8 cellular contexts compared by ENCODE assay signal in genomic region chr6:145814035-145814500, GRCh38. TPM values are rescaled to one million over a fixed set of nuclear protein-coding genes. Genes with fewer than 3 reads are reported as not detected.
DNase-seq lines count a peak whose midpoint lies in the region; ATAC-seq and TF ChIP-seq lines count a peak whose summit lies in the region.

No MANE protein-coding gene starts in this region.

- peaks cover 7% of the 10 kb centered on the region for H3K36me3 ChIP-seq in MG63
- no peaks in the 10 kb centered on the region for H3K36me3 ChIP-seq in muscle layer of colon (ENCODE audit: insufficient read depth, low read length)
- no peaks in the 10 kb centered on the region for H3K36me3 ChIP-seq in uterus

- H3K27me3 ChIP-seq in MG63 (no peaks in the 10 kb centered on the region), muscle layer of colon (ENCODE audit: control insufficient read depth in 1 of 2, insufficient read depth in 2 of 2, low read length in 2 of 2) (no peaks in the 10 kb centered on the region), uterus (no peaks in the 10 kb centered on the region)

- H3K9ac ChIP-seq in muscle layer of colon (ENCODE audit: low read length), result peak overlapping the region; percentile 73

- H3K4me1 Mint-ChIP-seq in activated T-cell treated with anti-CD3 and anti-CD28 coated beads, Interleukin-2, amount 50 U/mL, for 24 hours (ENCODE audit: low read depth), result peaks cover 63% of the 10 kb centered on the region
- peaks cover 32% of the 10 kb centered on the region for H3K4me1 Mint-ChIP-seq in activated CD4-positive, alpha-beta T cell treated with anti-CD3 and anti-CD28 coated beads, Interleukin-2, amount 10 ng/mL, durations not matched to agents 24 days and 14 days

- H3K9me3 ChIP-seq in MG63 (no peaks in the 10 kb centered on the region), muscle layer of colon (ENCODE audit: low read length) (no peaks in the 10 kb centered on the region), uterus (no peaks in the 10 kb centered on the region)

- H3K9me3 Mint-ChIP-seq in activated T-cell treated with anti-CD3 and anti-CD28 coated beads, Interleukin-2, amount 50 U/mL, for 24 hours, result no peaks in the 10 kb centered on the region
- no peaks in the 10 kb centered on the region for H3K9me3 Mint-ChIP-seq in activated CD4-positive, alpha-beta T cell treated with anti-CD3 and anti-CD28 coated beads, Interleukin-2, amount 10 ng/mL, durations not matched to agents 24 days and 14 days

- H3K4me3 ChIP-seq in MG63 (peak overlapping the region; percentile 69), muscle layer of colon (ENCODE audit: low read depth in 1 of 2, low read length in 2 of 2) (peak overlapping the region; percentile 71 to 84), uterus (peak overlapping the region; percentile 51 to 82)

- peak overlapping the region; percentile 97 for H3K27ac ChIP-seq in muscle layer of colon (ENCODE audit: low read depth, low read length)
- peak overlapping the region; percentile 92 to 94 for H3K27ac ChIP-seq in uterus

- peak overlapping the region; percentile 82 for H3K4me3 Mint-ChIP-seq in activated T-cell treated with anti-CD3 and anti-CD28 coated beads, Interleukin-2, amount 50 U/mL, for 24 hours
- H3K4me3 Mint-ChIP-seq in activated CD4-positive, alpha-beta T cell treated with anti-CD3 and anti-CD28 coated beads, Interleukin-2, amount 10 ng/mL, durations not matched to agents 24 days and 14 days, result peak overlapping the region; percentile 87

- no peak for DNase-seq in activated T-cell treated with anti-CD3 and anti-CD28 coated beads, Interleukin-2, amount 50 U/mL, for 24 hours
- DNase-seq in activated T-cell treated with anti-CD3 and anti-CD28 coated beads, Interleukin-2, amount 50 U/mL, for 1 hour, result no peak
- DNase-seq in MG63, result peak; percentile 41
- DNase-seq in activated CD4-positive, alpha-beta T cell treated with anti-CD3 and anti-CD28 coated beads, Interleukin-2, amount 10 ng/mL, durations not matched to agents 24 days and 14 days, result no peak
- DNase-seq in uterus, result peak in 1 of 2 donors; percentile 28

- peaks cover 32% of the 10 kb centered on the region for H3K4me1 ChIP-seq in muscle layer of colon (ENCODE audit: insufficient read depth, low read length)
- H3K4me1 ChIP-seq in uterus, result no peaks in the 10 kb centered on the region

- ATAC-seq in HG02571 (IDR thresholded peaks at IDR 0.05; ENCODE audit: unreplicated experiment), result peak; percentile 20
- ATAC-seq in esophagus mucosa, result peak; percentile 33

- peaks cover 10% of the 10 kb centered on the region for H3K36me3 Mint-ChIP-seq in activated T-cell treated with anti-CD3 and anti-CD28 coated beads, Interleukin-2, amount 50 U/mL, for 24 hours (ENCODE audit: low read depth)
- H3K36me3 Mint-ChIP-seq in activated CD4-positive, alpha-beta T cell treated with anti-CD3 and anti-CD28 coated beads, Interleukin-2, amount 10 ng/mL, durations not matched to agents 24 days and 14 days (ENCODE audit: low read depth), result peaks cover 5% of the 10 kb centered on the region

- no peak for TF ChIP-seq CTCF in uterus (IDR thresholded peaks at IDR 0.05)

- H3K27me3 Mint-ChIP-seq in activated T-cell treated with anti-CD3 and anti-CD28 coated beads, Interleukin-2, amount 50 U/mL, for 24 hours, result no peaks in the 10 kb centered on the region
- no peaks in the 10 kb centered on the region for H3K27me3 Mint-ChIP-seq in activated CD4-positive, alpha-beta T cell treated with anti-CD3 and anti-CD28 coated beads, Interleukin-2, amount 10 ng/mL, durations not matched to agents 24 days and 14 days

- peak overlapping the region; percentile 87 for H3K27ac Mint-ChIP-seq in activated T-cell treated with anti-CD3 and anti-CD28 coated beads, Interleukin-2, amount 50 U/mL, for 24 hours
- peak overlapping the region; percentile 64 for H3K27ac Mint-ChIP-seq in activated CD4-positive, alpha-beta T cell treated with anti-CD3 and anti-CD28 coated beads, Interleukin-2, amount 10 ng/mL, durations not matched to agents 24 days and 14 days

- intact Hi-C loops in activated CD4-positive, alpha-beta T cell treated with anti-CD3 and anti-CD28 coated beads, Interleukin-2, amount 10 ng/mL, durations not matched to agents 24 days and 14 days (cut with micrococcal nuclease), result loop anchor here (1.0 to 10.0 kb wide), 3 partner anchors 150 to 1391 kb away; partner anchors contain the start of genes SHPRH and STXBP5
- intact Hi-C loops in uterus (cut with DNase I; ENCODE audit: low total_unique reads), result no loop called here

- TF ChIP-seq POLR2A in uterus (IDR thresholded peaks at IDR 0.05), result no peak

RNA-seq across cellular contexts. Expression of gene FBXO30, which starts 0.5 kb away (rescaled TPM):
- 4.1 and 6.2 TPM in 2 replicates for total RNA-seq in MG63 (2014; rRNA removed; shearing (Covaris generic); ENCODE audit: low replicate concordance)
- 6.3 and 6.6 TPM in 2 replicates for total RNA-seq in activated CD4-positive, alpha-beta T cell treated with anti-CD3 and anti-CD28 coated beads, Interleukin-2, amount 10 ng/mL, durations not matched to agents 24 days and 14 days
- total RNA-seq in esophagus mucosa (3.8 TPM), uterus (10 to 100 TPM; 11.0 to 30.5 (median 15.7) TPM)
